Comparison of ENCODE assay signal across 17 cellular contexts in the genomic region with DNA sequence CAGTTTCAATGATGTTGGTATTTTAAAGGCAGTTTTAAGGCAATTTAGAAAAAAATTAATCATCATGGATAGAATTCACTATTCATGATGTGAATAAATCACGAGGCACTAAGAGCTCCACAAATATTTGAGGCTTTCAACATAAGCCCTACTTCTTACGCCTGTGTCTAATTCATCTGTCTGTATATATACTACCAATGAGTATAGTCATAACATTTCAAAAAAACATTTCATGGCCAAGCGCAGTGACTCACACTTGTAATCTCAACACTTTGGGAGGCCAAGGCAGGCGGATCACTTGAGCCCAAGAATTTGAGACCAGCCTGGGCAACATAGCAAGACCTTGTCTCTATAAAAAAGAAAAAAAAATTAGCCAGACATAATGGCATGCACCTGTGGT.
"Had no signal": no experiment of that assay in that cellular context is flagged by ENCODE, and none has a peak within 500 bp of the region (broad histone marks: within the 10 kb centered on the region; RNA-seq: fewer than 3 reads in every experiment).

No MANE protein-coding gene starts in this region.

- H3K4me3 ChIP-seq: adrenal gland, coronary artery, gastrocnemius medialis, heart right ventricle, skin epidermis had no signal

- H3K9me3 Mint-ChIP-seq: activated CD4-positive, alpha-beta memory T cell treated with anti-CD3 and anti-CD28 coated beads, Interleukin-2, amount 10 ng/mL, durations not matched to agents 7 days and 5 days; activated naive CD4-positive, alpha-beta T cell treated with anti-CD3 and anti-CD28 coated beads, Interleukin-2, amount 50 U/mL, for 24 hours; type B pancreatic cell had no signal

- H3K27me3 Mint-ChIP-seq: activated CD4-positive, alpha-beta memory T cell treated with anti-CD3 and anti-CD28 coated beads, Interleukin-2, amount 10 ng/mL, durations not matched to agents 7 days and 5 days; activated naive CD4-positive, alpha-beta T cell treated with anti-CD3 and anti-CD28 coated beads, Interleukin-2, amount 50 U/mL, for 24 hours; naive thymus-derived CD8-positive, alpha-beta T cell; type B pancreatic cell had no signal

- H3K4me1 Mint-ChIP-seq: activated CD4-positive, alpha-beta memory T cell treated with anti-CD3 and anti-CD28 coated beads, Interleukin-2, amount 10 ng/mL, durations not matched to agents 7 days and 5 days; activated naive CD4-positive, alpha-beta T cell treated with anti-CD3 and anti-CD28 coated beads, Interleukin-2, amount 50 U/mL, for 24 hours had no signal

- H3K27ac Mint-ChIP-seq: activated CD4-positive, alpha-beta memory T cell treated with anti-CD3 and anti-CD28 coated beads, Interleukin-2, amount 10 ng/mL, durations not matched to agents 7 days and 5 days; activated naive CD4-positive, alpha-beta T cell treated with anti-CD3 and anti-CD28 coated beads, Interleukin-2, amount 50 U/mL, for 24 hours; type B pancreatic cell had no signal

- DNase-seq: activated CD4-positive, alpha-beta memory T cell treated with anti-CD3 and anti-CD28 coated beads, Interleukin-2, amount 10 ng/mL, durations not matched to agents 7 days and 5 days; activated CD4-positive, alpha-beta T cell treated with anti-CD3 and anti-CD28 coated beads for 4 hours; activated effector memory CD4-positive, alpha-beta T cell treated with anti-CD3 and anti-CD28 coated beads, Interleukin-2, amount 50 U/mL, for 16 hours; activated T-cell treated with anti-CD3 and anti-CD28 coated beads, Interleukin-2, amount 50 U/mL, for 48 hours; caudate nucleus; gastrocnemius medialis; heart right ventricle; naive thymus-derived CD8-positive, alpha-beta T cell; stimulated activated CD4-positive, alpha-beta T cell treated with anti-CD3 and anti-CD28 coated beads, Interleukin-4, amount 100 ng/mL, for 4 hours; stimulated activated naive CD8-positive, alpha-beta T cell treated with anti-CD3 and anti-CD28 coated beads, Interleukin-15, Interleukin-2, amounts not matched to agents 100 U/mL and 50 U/mL, for 24 hours; T-helper 2 cell had no signal

- H3K4me3 Mint-ChIP-seq: activated CD4-positive, alpha-beta memory T cell treated with anti-CD3 and anti-CD28 coated beads, Interleukin-2, amount 10 ng/mL, durations not matched to agents 7 days and 5 days; activated naive CD4-positive, alpha-beta T cell treated with anti-CD3 and anti-CD28 coated beads, Interleukin-2, amount 50 U/mL, for 24 hours; naive thymus-derived CD8-positive, alpha-beta T cell; type B pancreatic cell had no signal

- FAIRE-seq: keratinocyte had no signal
